Comparison of ENCODE assay signal across 28 cellular contexts in the genomic region with DNA sequence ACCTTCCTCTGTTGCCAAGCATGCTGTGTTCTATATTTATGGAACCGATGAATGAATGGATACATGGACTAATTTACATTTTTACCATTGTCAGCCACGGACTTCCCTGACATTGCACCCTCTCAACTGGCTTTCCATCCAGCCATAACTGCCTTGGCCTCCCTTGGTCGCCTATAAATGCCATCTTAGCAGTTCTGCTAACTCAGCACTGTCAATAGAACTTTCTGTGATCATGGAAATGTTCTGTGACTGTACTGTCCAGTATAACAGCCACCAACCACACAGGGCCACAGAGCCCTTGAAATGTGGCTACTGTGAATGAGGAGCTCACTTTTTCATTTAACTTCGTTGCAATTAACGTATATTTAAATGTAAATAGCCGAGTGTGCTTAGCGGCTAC. TPM values are rescaled to one million over a fixed set of nuclear protein-coding genes. Genes with fewer than 3 reads are reported as not detected.
DNase-seq lines count a peak whose midpoint lies in the region; ATAC-seq, FAIRE-seq and TF ChIP-seq lines count a peak whose summit lies in the region.
"Had no signal": no experiment of that assay in that cellular context is flagged by ENCODE, and none has a peak within 500 bp of the region (broad histone marks: within the 10 kb centered on the region; RNA-seq: fewer than 3 reads in every experiment).

No MANE protein-coding gene starts in this region.

- POLR2A ChIA-PET in HepG2 (lab: Yijun Ruan, JAX) (no interaction called here), K562 (lab: Yijun Ruan, JAX) (interaction anchor here (1.4 kb wide), 1 partner anchor 17 kb away, joined by 6 read pairs; no protein-coding TSS in a partner anchor)

- no peak overlapping the region for H3K27ac ChIP-seq in HepG2 (ENCODE audit: extremely low read length, insufficient read depth, low read length)
- no peak overlapping the region for H3K27ac ChIP-seq in right lobe of liver
- H3K27ac ChIP-seq in K562 (ENCODE audit: extremely low read depth, low read depth, low read length): no peak overlapping the region
- no peak overlapping the region for H3K27ac ChIP-seq in breast epithelium
- H3K27ac ChIP-seq: 22Rv1, BLaER1 had no signal

- H3K36me3 ChIP-seq in HepG2 (replicated peaks in 1 of 2; ENCODE audit: control insufficient read depth in 1 of 2, insufficient read depth in 2 of 2, low read length in 2 of 2): no peaks in the 10 kb centered on the region
- H3K36me3 ChIP-seq in right lobe of liver: no peaks in the 10 kb centered on the region
- no peaks in the 10 kb centered on the region for H3K36me3 ChIP-seq in K562 (ENCODE audit: control insufficient read depth, insufficient read depth, low read length)
- H3K36me3 ChIP-seq in breast epithelium: no peaks in the 10 kb centered on the region
- H3K36me3 ChIP-seq: BE2C, BLaER1 had no signal

- H3K27me3 ChIP-seq in HepG2 (ENCODE audit: control insufficient read depth in 1 of 2, insufficient read depth in 2 of 2, low read length in 2 of 2) (peaks cover 2 to 45% of the 10 kb centered on the region in 2 experiments; a peak in 3 of 5 replicates), right lobe of liver (no peaks in the 10 kb centered on the region), K562 (ENCODE audit: control insufficient read depth in 2 of 2, insufficient read depth in 2 of 2, low read length in 2 of 2) (peaks cover 25 to 54% of the 10 kb centered on the region in 2 experiments), breast epithelium (no peaks in the 10 kb centered on the region)
- H3K27me3 ChIP-seq: BE2C, BLaER1 had no signal

- CTCF ChIA-PET in HepG2 (lab: Yijun Ruan, JAX; ENCODE audit: low intra/inter-chr PET ratio, low total read pairs) (no interaction called here), K562 (lab: Yijun Ruan, JAX; ENCODE audit: low intra/inter-chr PET ratio) (no interaction called here)

- H3K4me3 ChIP-seq in HepG2 (replicated peaks in 1 of 3; ENCODE audit: insufficient read depth in 1 of 3, low read depth in 2 of 3, low read length in 3 of 3): no peak overlapping the region
- no peak overlapping the region for H3K4me3 ChIP-seq in right lobe of liver
- H3K4me3 ChIP-seq in K562: no peak overlapping the region
- no peak overlapping the region for H3K4me3 ChIP-seq in breast epithelium
- H3K4me3 ChIP-seq: BLaER1, GM12878 had no signal

- H3K79me2 ChIP-seq in HepG2 (ENCODE audit: insufficient read depth, low read length): no peaks in the 10 kb centered on the region
- H3K79me2 ChIP-seq in K562 (ENCODE audit: control insufficient read depth, insufficient read depth, low read length): no peaks in the 10 kb centered on the region

- FAIRE-seq in HepG2 (lab: Jason Lieb, UNC): no peak
- no peak for FAIRE-seq in K562 (lab: Jason Lieb, UNC)
- FAIRE-seq: GM12878, GM12892, GM18507 had no signal

- H4K20me1 ChIP-seq in HepG2 (ENCODE audit: insufficient read depth, low read length): no peaks in the 10 kb centered on the region
- H4K20me1 ChIP-seq in K562 (replicated peaks; ENCODE audit: control insufficient read depth, insufficient read depth, low read length): no peaks in the 10 kb centered on the region
- H4K20me1 ChIP-seq: BLaER1 had no signal

- DNase-seq in HepG2 (ENCODE audit: low spot score) (no peak), right lobe of liver (no peak), K562 (ENCODE audit: extremely low read depth in 1 of 4, low spot score in 3 of 4) (no peak), breast epithelium (ENCODE audit: low spot score in 2 of 2) (no peak), medulla oblongata (ENCODE audit: extremely low spot score) (no peak)
- DNase-seq: ACHN; BE2C; C1 segment of cervical spinal cord; CD4-positive, alpha-beta memory T cell; CD4-positive, CD25-positive, alpha-beta regulatory T cell; CD8-positive, alpha-beta memory T cell; COR-L47; DMS 273 treated with DMSO at 0.1 percent for 48 hours; DMS153; DMS53; DMS79; DND-41; EL; GDM1 had no signal

- no peak for TF ChIP-seq EP300 in HepG2 (IDR thresholded peaks at IDR 0.05; ENCODE audit: low read depth in 2 of 2, low read length in 2 of 2)
- no peak for TF ChIP-seq EP300 in HepG2 (CRISPR knock-in tag; IDR thresholded peaks at IDR 0.05; ENCODE audit: borderline replicate concordance)
- no peak for TF ChIP-seq EP300 in K562 (IDR thresholded peaks at IDR 0.05; ENCODE audit: low read length)

- no peak overlapping the region for H2AFZ ChIP-seq in HepG2 (ENCODE audit: low read length)
- H2AFZ ChIP-seq in K562 (ENCODE audit: low read depth, low read length): no peak overlapping the region

- TF ChIP-seq POLR2A in HepG2 (IDR thresholded peaks at IDR 0.05; ENCODE audit: insufficient read depth in 1 of 2, low read depth in 2 of 2, low read length in 2 of 2): no peak
- TF ChIP-seq POLR2A in right lobe of liver (IDR thresholded peaks at IDR 0.05): no peak
- TF ChIP-seq POLR2A in K562 (conservative IDR thresholded peaks at IDR 0.05): no peak
- no peak for TF ChIP-seq POLR2A in breast epithelium (IDR thresholded peaks at IDR 0.05)

- H3K4me2 ChIP-seq in HepG2 (ENCODE audit: low read depth, low read length) (no peak overlapping the region), K562 (ENCODE audit: insufficient read depth, low read length) (no peak overlapping the region)
- H3K4me2 ChIP-seq: BLaER1 had no signal

- no peak overlapping the region for H3K9ac ChIP-seq in HepG2 (ENCODE audit: insufficient read depth, low read depth, low read length)
- H3K9ac ChIP-seq in K562 (ENCODE audit: insufficient read depth in 1 of 2, low read depth in 2 of 2, low read length in 2 of 2): no peak overlapping the region
- H3K9ac ChIP-seq: BLaER1 had no signal

- ATAC-seq in HepG2: no peak
- ATAC-seq in right lobe of liver: no peak
- no peak for ATAC-seq in K562
- ATAC-seq: GM12878 had no signal

- TF ChIP-seq RAD21 in HepG2 (CRISPR knock-in tag; IDR thresholded peaks at IDR 0.05) (no peak), K562 (CRISPR knock-in tag; conservative IDR thresholded peaks at IDR 0.05 in 1 of 2, IDR thresholded peaks at IDR 0.05 in 1 of 2) (no peak)

- no peaks in the 10 kb centered on the region for H3K9me1 ChIP-seq in K562 (ENCODE audit: control insufficient read depth, insufficient read depth, low read length)

- in situ Hi-C loops in HepG2 (cut with HindIII; ENCODE audit: extremely low pct_ligation_motif_present, low pct_unique_long_range_greater_than_20kb) (no loop called here), K562 (cut with MboI) (no loop called here)

- BruUV-seq in HepG2 (replicated peaks; lab: Mats Ljungman, UMichigan) (no TSS peak), K562 (replicated peaks; lab: Mats Ljungman, UMichigan) (no TSS peak)

- TF ChIP-seq CTCF in HepG2 (CRISPR knock-in tag; IDR thresholded peaks at IDR 0.05) (no peak), right lobe of liver (IDR thresholded peaks at IDR 0.05) (no peak), K562 (IDR thresholded peaks at IDR 0.05 in 2 of 3, conservative IDR thresholded peaks at IDR 0.05 in 1 of 3; ENCODE audit: insufficient read depth in 2 of 3, low read depth in 1 of 3, low read length in 3 of 3) (no peak), breast epithelium (IDR thresholded peaks at IDR 0.05) (no peak)

- H3K9me3 ChIP-seq in HepG2 (ENCODE audit: low read length) (no peaks in the 10 kb centered on the region), right lobe of liver (no peaks in the 10 kb centered on the region), K562 (replicated peaks; ENCODE audit: control insufficient read depth, insufficient read depth, low read depth, low read length) (no peaks in the 10 kb centered on the region), breast epithelium (no peaks in the 10 kb centered on the region)
- H3K9me3 ChIP-seq: BE2C, BLaER1 had no signal

- H3K4me1 ChIP-seq in HepG2 (ENCODE audit: insufficient read depth, low read length): no peaks in the 10 kb centered on the region
- no peaks in the 10 kb centered on the region for H3K4me1 ChIP-seq in right lobe of liver
- H3K4me1 ChIP-seq in K562 (replicated peaks in 1 of 2; ENCODE audit: control insufficient read depth in 2 of 2, insufficient read depth in 2 of 2, low read length in 2 of 2): no peaks in the 10 kb centered on the region
- no peaks in the 10 kb centered on the region for H3K4me1 ChIP-seq in breast epithelium
- H3K4me1 ChIP-seq: BE2C, BLaER1 had no signal

- intact Hi-C loops in HepG2 (cut with micrococcal nuclease; ENCODE audit: unreplicated experiment): no loop called here
- intact Hi-C loops in right lobe of liver (cut with DNase I): no loop called here
- intact Hi-C loops in K562 (cut with micrococcal nuclease): no loop called here
- intact Hi-C loops in breast epithelium (cut with DNase I; ENCODE audit: low total_unique reads): no loop called here

- WGBS in HepG2 (ENCODE audit: low lambda C conversion rate): 3% methylated on average over 7 of the region's 7 CpGs
- 52% methylated on average over 7 of the region's 7 CpGs for WGBS in right lobe of liver (ENCODE audit: insufficient coverage, low coverage, low lambda C conversion rate, missing lambda C conversion rate)
- WGBS in K562 (ENCODE audit: insufficient coverage, low coverage, missing lambda C conversion rate): 1% methylated on average over 7 of the region's 7 CpGs

RNA-seq across cellular contexts. Expression of a gene that starts 8.7 kb away (rescaled TPM):
- total RNA-seq in HepG2 (2016; rRNA removed; fragmentation: Illumina TruSeq; extraction: Trizol) (0.11 TPM in 1 of 2 replicates, not detected in the other), right lobe of liver (under 1 TPM in 5 of 6 experiments, not detected in 1; 0.11 to 0.55 (median 0.31) TPM), K562 (2014; rRNA removed) (not detected in 2 replicates), K562 (2014; rRNA removed; fragmentation: Illumina TruSeq; extraction: Trizol) (not detected in 2 replicates), K562 (2015; rRNA removed; fragmentation: Illumina TruSeq; extraction: Trizol) (not detected in 2 replicates), K562 (2021) (not detected in 2 replicates), breast epithelium (under 1 TPM in 1 of 3 donors, not detected in 2; 0.29 TPM)
- not detected in 2 replicates for total RNA-seq in HepG2 (2016; cell fraction: cytosol; rRNA removed; fragmentation: Illumina TruSeq; extraction: Trizol; ENCODE audit: low read depth)
- total RNA-seq in HepG2 (2016; cell fraction: insoluble cytoplasmic fraction; rRNA removed; fragmentation: Illumina TruSeq; extraction: Trizol): 0.09 and 0.21 TPM in 2 replicates
- not detected in 2 replicates for total RNA-seq in HepG2 (2016; cell fraction: membrane; rRNA removed; fragmentation: Illumina TruSeq; extraction: Trizol)
- not detected in 2 replicates for total RNA-seq in HepG2 (2016; cell fraction: nucleus; rRNA removed; fragmentation: Illumina TruSeq; extraction: Trizol)
- polyA plus RNA-seq in HepG2 (2011; rRNA removed) (not detected in 2 replicates), K562 (2011; rRNA removed) (not detected in 2 replicates), K562 (2014; fragmentation: Illumina TruSeq; extraction: Trizol) (not detected in 2 replicates), K562 (2014; fragmentation: Nextera tagmentation; extraction: Ambion mirVana) (not detected), K562 (2014; rRNA removed) (not detected in 2 replicates)
- polyA plus RNA-seq in HepG2 (2011; cell fraction: cytosol; rRNA removed): 0.08 TPM in 1 of 2 replicates, not detected in the other
- not detected in 2 replicates for polyA plus RNA-seq in HepG2 (2011; cell fraction: nucleus; rRNA removed)
- 0.17 TPM in 1 of 2 replicates, not detected in the other for polyA plus RNA-seq in HepG2 (2012)
- polyA plus RNA-seq in HepG2 (2016; cell fraction: cytosol; fragmentation: Illumina TruSeq; extraction: Trizol; ENCODE audit: low read depth): 0.07 and 0.12 TPM in 2 replicates
- polyA plus RNA-seq in HepG2 (2016; cell fraction: insoluble cytoplasmic fraction; fragmentation: Illumina TruSeq; extraction: Trizol; ENCODE audit: low read depth): 0.20 TPM in 1 of 2 replicates, not detected in the other
- 0.17 TPM in 1 of 2 replicates, not detected in the other for polyA plus RNA-seq in HepG2 (2016; cell fraction: membrane; fragmentation: Illumina TruSeq; extraction: Trizol; ENCODE audit: low read depth)
- polyA plus RNA-seq in HepG2 (2016; cell fraction: nucleus; fragmentation: Illumina TruSeq; extraction: Trizol; ENCODE audit: insufficient read depth, low read depth): not detected in 2 replicates
- polyA minus RNA-seq in HepG2 (2011; rRNA and poly(A)+ RNA removed; ENCODE audit: low replicate concordance): not detected in 2 replicates
- polyA minus RNA-seq in HepG2 (2011; cell fraction: cytosol; rRNA and poly(A)+ RNA removed): not detected in 2 replicates
- not detected in 2 replicates for polyA minus RNA-seq in HepG2 (2011; cell fraction: nucleus; rRNA and poly(A)+ RNA removed)
- total RNA-seq in K562 (2011; cell fraction: chromatin; rRNA removed; ENCODE audit: low replicate concordance): not detected in 2 replicates
- total RNA-seq in K562 (2011; cell fraction: nucleolus; rRNA removed): not detected in 2 replicates
- total RNA-seq in K562 (2011; cell fraction: nucleoplasm; rRNA removed): not detected in 2 replicates
- polyA plus RNA-seq in K562 (2011; cell fraction: cytosol; rRNA removed): not detected in 2 replicates
- not detected in 2 replicates for polyA plus RNA-seq in K562 (2011; cell fraction: nucleus; rRNA removed)
- not detected in 2 replicates for polyA plus RNA-seq in K562 (2012)
- polyA minus RNA-seq in K562 (2011; rRNA and poly(A)+ RNA removed): not detected in 2 replicates
- not detected in 2 replicates for polyA minus RNA-seq in K562 (2011; cell fraction: cytosol; rRNA and poly(A)+ RNA removed)
- polyA minus RNA-seq in K562 (2011; cell fraction: nucleus; rRNA and poly(A)+ RNA removed): not detected in 2 replicates
- total RNA-seq: CD4-positive, alpha-beta memory T cell; CD4-positive, CD25-positive, alpha-beta regulatory T cell; CD8-positive, alpha-beta memory T cell; Daoy; G401; GM12878 had no signal
- polyA plus RNA-seq: AG04450; CD14-positive monocyte; CD4-positive, alpha-beta memory T cell; CD4-positive, CD25-positive, alpha-beta regulatory T cell; CD8-positive, alpha-beta memory T cell had no signal
